In the genomic region with DNA sequence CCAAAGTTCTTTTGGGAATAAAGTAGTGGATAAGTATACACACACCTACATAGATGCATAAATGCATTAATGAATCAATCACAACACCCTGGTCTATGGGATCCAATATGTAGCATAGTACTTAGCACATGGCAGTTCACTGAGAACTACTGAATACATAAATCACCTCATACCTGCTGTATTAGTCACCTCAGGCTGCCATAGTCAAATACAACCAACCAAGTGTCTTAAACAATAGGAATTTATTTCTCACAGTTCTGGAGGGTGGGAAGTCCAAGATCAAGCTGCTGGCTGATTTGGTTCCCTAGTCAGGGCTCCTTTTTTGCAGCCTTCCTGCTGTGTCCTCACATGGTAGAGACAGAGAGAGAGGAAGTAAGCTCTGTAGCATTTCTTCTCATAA, we compare ENCODE assay signal across 21 cellular contexts.
"Had no signal": no experiment of that assay in that cellular context is flagged by ENCODE, and none has a peak within 500 bp of the region (broad histone marks: within the 10 kb centered on the region; RNA-seq: fewer than 3 reads in every experiment).

No MANE protein-coding gene starts in this region.

- DNase-seq: activated CD4-positive, alpha-beta T cell treated with anti-CD3 and anti-CD28 coated beads for 1 hour; activated T-cell treated with anti-CD3 and anti-CD28 coated beads, Interleukin-2, amount 50 U/mL, for 24 hours; effector CD4-positive, alpha-beta T cell; hypothalamus; islet precursor cell; left colon; mesenchymal stem cell; nucleus accumbens; small intestine; stimulated activated CD8-positive, alpha-beta memory T cell treated with anti-CD3 and anti-CD28 coated beads, Interleukin-4, amount 100 ng/mL, for 48 hours; stimulated activated naive B cell treated with anti-CD40 and anti-IgM and Interleukin-4, amounts not matched to agents 10 μg/mL and 1 μg/mL and 100 μg/mL, for 72 hours; T-cell; transverse colon; uterus had no signal

- H3K4me1 Mint-ChIP-seq: activated T-helper 17 cell treated with anti-CD3 and anti-CD28 coated beads, Interleukin-2, amount 50 U/mL, for 72 hours; stimulated activated naive B cell treated with anti-CD40 and anti-IgM and Interleukin-4, amounts not matched to agents 10 μg/mL and 1 μg/mL and 100 μg/mL, for 72 hours; T-cell had no signal

- H3K4me3 ChIP-seq: cardiac muscle cell, transverse colon, uterus had no signal

- ATAC-seq: activated naive CD4-positive, alpha-beta T cell treated with anti-CD3 and anti-CD28 coated beads, Interleukin-2, amount 50 U/mL, for 72 hours; activated T-helper 17 cell treated with anti-CD3 and anti-CD28 coated beads, Interleukin-2, amount 50 U/mL, for 72 hours; left colon; sciatic nerve; stimulated activated naive B cell treated with anti-CD40 and anti-IgM and Interleukin-4, amounts not matched to agents 10 μg/mL and 1 μg/mL and 100 μg/mL, for 72 hours; T-cell had no signal

- H3K36me3 ChIP-seq: cardiac muscle cell, transverse colon, uterus had no signal

- H3K27ac Mint-ChIP-seq: activated naive CD4-positive, alpha-beta T cell treated with anti-CD3 and anti-CD28 coated beads, Interleukin-2, amount 50 U/mL, for 72 hours; activated T-cell treated with anti-CD3 and anti-CD28 coated beads, Interleukin-2, amount 50 U/mL, for 24 hours; activated T-helper 17 cell treated with anti-CD3 and anti-CD28 coated beads, Interleukin-2, amount 50 U/mL, for 72 hours; nephron; stimulated activated naive B cell treated with anti-CD40 and anti-IgM and Interleukin-4, amounts not matched to agents 10 μg/mL and 1 μg/mL and 100 μg/mL, for 72 hours; T-cell; T-helper 2 cell treated with Interferon-gamma antibody and Interleukin-4, amounts not matched to agents 5 μg/mL and 100 μg/mL, for 36 hours had no signal

- H3K27me3 ChIP-seq: transverse colon, uterus had no signal

- H3K9me3 Mint-ChIP-seq: activated naive CD4-positive, alpha-beta T cell treated with anti-CD3 and anti-CD28 coated beads, Interleukin-2, amount 50 U/mL, for 72 hours; activated T-cell treated with anti-CD3 and anti-CD28 coated beads, Interleukin-2, amount 50 U/mL, for 24 hours; activated T-helper 17 cell treated with anti-CD3 and anti-CD28 coated beads, Interleukin-2, amount 50 U/mL, for 72 hours; T-helper 2 cell treated with Interferon-gamma antibody and Interleukin-4, amounts not matched to agents 5 μg/mL and 100 μg/mL, for 36 hours had no signal

- H3K4me3 Mint-ChIP-seq: activated T-cell treated with anti-CD3 and anti-CD28 coated beads, Interleukin-2, amount 50 U/mL, for 24 hours; activated T-helper 17 cell treated with anti-CD3 and anti-CD28 coated beads, Interleukin-2, amount 50 U/mL, for 72 hours; nephron; stimulated activated naive B cell treated with anti-CD40 and anti-IgM and Interleukin-4, amounts not matched to agents 10 μg/mL and 1 μg/mL and 100 μg/mL, for 72 hours; T-cell; T-helper 2 cell treated with Interferon-gamma antibody and Interleukin-4, amounts not matched to agents 5 μg/mL and 100 μg/mL, for 36 hours had no signal

- FAIRE-seq: TTC549 had no signal

- H3K4me1 ChIP-seq: uterus had no signal

- H3K27ac ChIP-seq: cardiac muscle cell, transverse colon, uterus had no signal

- H3K36me3 Mint-ChIP-seq: activated naive CD4-positive, alpha-beta T cell treated with anti-CD3 and anti-CD28 coated beads, Interleukin-2, amount 50 U/mL, for 72 hours; stimulated activated naive B cell treated with anti-CD40 and anti-IgM and Interleukin-4, amounts not matched to agents 10 μg/mL and 1 μg/mL and 100 μg/mL, for 72 hours; T-cell had no signal

- H3K9me3 ChIP-seq: transverse colon, uterus had no signal
